In genomic region chr2:27929916-27930486, GRCh38 we compare ENCODE assay signal across 1 cellular context.
A peak's percentile ranks its signal among the peaks of the same experiment; 100 is the strongest.
TF ChIP-seq lines count a peak whose summit lies in the region.

No MANE protein-coding gene starts in this region.

TF ChIP-seq in HepG2, 621 proteins besides CTCF, POLR2A, EP300 and RAD21 (continued from another document):
- TF ChIP-seq RNF219 (CRISPR knock-in tag; IDR thresholded peaks at IDR 0.05): no peak
- TF ChIP-seq TFDP1 (CRISPR knock-in tag; IDR thresholded peaks at IDR 0.05; ENCODE audit: borderline replicate concordance): no peak
- TF ChIP-seq GPBP1L1 (CRISPR knock-in tag; IDR thresholded peaks at IDR 0.05): no peak
- 0 out of 2 replicates have a peak, but pooled peaks have one; percentile 19 for TF ChIP-seq ZBTB7B (CRISPR knock-in tag; IDR thresholded peaks at IDR 0.05)
- TF ChIP-seq SMC3 (IDR thresholded peaks at IDR 0.05; ENCODE audit: low read length): 0 out of 2 replicates have a peak, but pooled peaks have one; percentile 3
- no peak for TF ChIP-seq ZSCAN5A (CRISPR knock-in tag; IDR thresholded peaks at IDR 0.05; ENCODE audit: borderline replicate concordance)
- TF ChIP-seq ZNF792 (CRISPR knock-in tag; IDR thresholded peaks at IDR 0.05): no peak
- TF ChIP-seq ZBTB20 (CRISPR knock-in tag; IDR thresholded peaks at IDR 0.05; ENCODE audit: borderline replicate concordance, low read depth): peak; percentile 56; the same call in 1 of the 2 replicates
- TF ChIP-seq NCOA2 (CRISPR knock-in tag; IDR thresholded peaks at IDR 0.05): peak; percentile 28
- TF ChIP-seq IRF2 (CRISPR knock-in tag; IDR thresholded peaks at IDR 0.05): no peak
- TF ChIP-seq MYC (CRISPR knock-in tag; IDR thresholded peaks at IDR 0.05; ENCODE audit: borderline replicate concordance): no peak
- TF ChIP-seq ZNF614 (CRISPR knock-in tag; IDR thresholded peaks at IDR 0.05; ENCODE audit: borderline replicate concordance): no peak
- no peak for TF ChIP-seq IRF1 (CRISPR knock-in tag; IDR thresholded peaks at IDR 0.05; ENCODE audit: low read depth)
- no peak for TF ChIP-seq AGO1 (IDR thresholded peaks at IDR 0.05; ENCODE audit: low read depth, low read length, poor library complexity, severe bottlenecking)
- TF ChIP-seq ZNF484 (CRISPR knock-in tag; IDR thresholded peaks at IDR 0.05; ENCODE audit: borderline replicate concordance, low read depth): no peak
- peak; percentile 41; the same call in 1 of the 2 replicates for TF ChIP-seq ZBTB21 (CRISPR knock-in tag; IDR thresholded peaks at IDR 0.05)
- no peak for TF ChIP-seq NFKBIZ (CRISPR knock-in tag; IDR thresholded peaks at IDR 0.05)
